Comparison of ENCODE assay signal across 9 cellular contexts in genomic region chr6:106666290-106667021, GRCh38. TPM values are rescaled to one million over a fixed set of nuclear protein-coding genes. Genes with fewer than 3 reads are reported as not detected.
DNase-seq lines count a peak whose midpoint lies in the region; ATAC-seq and TF ChIP-seq lines count a peak whose summit lies in the region.
"Had no signal": no experiment of that assay in that cellular context is flagged by ENCODE, and none has a peak within 500 bp of the region (broad histone marks: within the 10 kb centered on the region; RNA-seq: fewer than 3 reads in every experiment).

No MANE protein-coding gene starts in this region.

- intact Hi-C loops in left colon (cut with DNase I, micrococcal nuclease) (no loop called here), right cardiac atrium (cut with DNase I) (no loop called here), psoas muscle (cut with DNase I) (no loop called here), natural killer cell (cut with micrococcal nuclease) (no loop called here)

- H3K4me1 ChIP-seq in right cardiac atrium (ENCODE audit: control insufficient read depth, insufficient read depth, low read length) (no peaks in the 10 kb centered on the region), psoas muscle (no peaks in the 10 kb centered on the region)

- H3K9me3 Mint-ChIP-seq in natural killer cell: no peaks in the 10 kb centered on the region

- ATAC-seq in GM18520 (IDR thresholded peaks at IDR 0.05; ENCODE audit: unreplicated experiment) (peak; percentile 97), GM21717 (IDR thresholded peaks at IDR 0.05; ENCODE audit: unreplicated experiment) (peak; percentile 98), HG03469 (IDR thresholded peaks at IDR 0.05; ENCODE audit: unreplicated experiment) (peak; percentile 89), left colon (peak; percentile 38), right cardiac atrium (no peak), psoas muscle (no peak), natural killer cell (no peak)

- H3K27ac Mint-ChIP-seq in natural killer cell: no peak overlapping the region

- no peak for DNase-seq in left colon
- DNase-seq in right cardiac atrium: no peak
- DNase-seq in psoas muscle: no peak
- no peak for DNase-seq in natural killer cell
- DNase-seq in stimulated activated CD4-positive, alpha-beta T cell treated with anti-CD3 and anti-CD28 coated beads, Interleukin-4, amount 100 ng/mL, for 24 hours: no peak
- DNase-seq: NCI-H524 had no signal

- H3K36me3 ChIP-seq in psoas muscle (ENCODE audit: insufficient read depth in 1 of 2, low read depth in 1 of 2): peaks cover 0 to 48% of the 10 kb centered on the region in 2 donors

- H3K4me1 Mint-ChIP-seq in natural killer cell: no peaks in the 10 kb centered on the region

- H3K4me3 Mint-ChIP-seq in natural killer cell: no peak overlapping the region

- WGBS in right cardiac atrium: 85% methylated on average over 6 of the region's 6 CpGs
- WGBS in psoas muscle, 3 donors: 85 to 89% (median 85%) methylated on average over 6 of the region's 6 CpGs

- H3K4me3 ChIP-seq in right cardiac atrium (ENCODE audit: low read length): no peak overlapping the region
- no peak overlapping the region for H3K4me3 ChIP-seq in psoas muscle

- H3K9me3 ChIP-seq in right cardiac atrium (ENCODE audit: control insufficient read depth, low read length) (no peaks in the 10 kb centered on the region), psoas muscle (no peaks in the 10 kb centered on the region)

- H3K36me3 Mint-ChIP-seq in natural killer cell: no peaks in the 10 kb centered on the region

- H3K27ac ChIP-seq in right cardiac atrium (ENCODE audit: low read length): no peak overlapping the region
- no peak overlapping the region for H3K27ac ChIP-seq in psoas muscle

- H3K27me3 ChIP-seq in right cardiac atrium (ENCODE audit: control insufficient read depth, insufficient read depth) (no peaks in the 10 kb centered on the region), psoas muscle (ENCODE audit: insufficient read depth in 3 of 3, low read length in 2 of 3) (no peaks in the 10 kb centered on the region)

- H3K27me3 Mint-ChIP-seq in natural killer cell (ENCODE audit: low read depth in 2 of 2): no peaks in the 10 kb centered on the region

- TF ChIP-seq CTCF in psoas muscle (IDR thresholded peaks at IDR 0.05): no peak
- no peak for TF ChIP-seq CTCF in natural killer cell (IDR thresholded peaks at IDR 0.05)

RNA-seq across cellular contexts. Expression of gene QRSL1, which starts 37.1 kb away (rescaled TPM):
- total RNA-seq in left colon (10 to 100 TPM; 14.2 to 14.4 TPM), right cardiac atrium (10 to 100 TPM in 3 of 4 donors, 1 to 10 TPM in 1; 9.6 to 17.9 (median 12.0) TPM), psoas muscle (10 to 100 TPM; 14.8 to 23.6 (median 19.7) TPM), natural killer cell (1 to 10 TPM; 5.6 to 8.4 (median 6.5) TPM)
- polyA plus RNA-seq in right cardiac atrium (10.4 TPM), psoas muscle (10 to 100 TPM; 17.1 to 27.2 (median 20.2) TPM)

RNA-seq across cellular contexts. Expression of gene RTN4IP1, which starts 37.2 kb away (rescaled TPM):
- total RNA-seq in left colon (10 to 100 TPM; 10.2 to 16.9 TPM), right cardiac atrium (10 to 100 TPM in 3 of 4 donors, 1 to 10 TPM in 1; 9.5 to 15.7 (median 11.8) TPM), psoas muscle (10 to 100 TPM; 10.0 to 14.4 (median 11.5) TPM), natural killer cell (1 to 10 TPM; 2.9 to 5.5 (median 5.0) TPM)
- polyA plus RNA-seq in right cardiac atrium (17.4 TPM), psoas muscle (10 to 100 TPM; 10.5 to 25.6 (median 18.4) TPM)

Comparison
In these comparisons a context has a peak if more than half of its experiments do, and no peak if none do; other contexts are left out.
1. ATAC-seq: peak in GM18520 (single experiment), GM21717 (single experiment), HG03469 (single experiment) and left colon (single experiment); none in right cardiac atrium (0 of 2), psoas muscle (0 of 4) and natural killer cell (0 of 3).